In genomic region chr15:93028111-93028631, GRCh38 we compare ENCODE assay signal across 9 cellular contexts.
DNase-seq lines count a peak whose midpoint lies in the region; ATAC-seq, FAIRE-seq and TF ChIP-seq lines count a peak whose summit lies in the region.
"Had no signal": no experiment of that assay in that cellular context is flagged by ENCODE, and none has a peak within 500 bp of the region (broad histone marks: within the 10 kb centered on the region; RNA-seq: fewer than 3 reads in every experiment).

No MANE protein-coding gene starts in this region.

- H3K27me3 Mint-ChIP-seq in activated CD8-positive, alpha-beta T cell treated with anti-CD3 and anti-CD28 coated beads, Interleukin-2, amount 10 ng/mL, durations not matched to agents 7 days and 5 days (ENCODE audit: low read depth) = no peaks in the 10 kb centered on the region

- peaks cover 38% of the 10 kb centered on the region for H3K36me3 Mint-ChIP-seq in activated CD8-positive, alpha-beta T cell treated with anti-CD3 and anti-CD28 coated beads, Interleukin-2, amount 10 ng/mL, durations not matched to agents 7 days and 5 days (ENCODE audit: low read depth)

- H3K4me1 Mint-ChIP-seq in activated CD8-positive, alpha-beta T cell treated with anti-CD3 and anti-CD28 coated beads, Interleukin-2, amount 10 ng/mL, durations not matched to agents 7 days and 5 days (ENCODE audit: low read depth) = peaks cover 39% of the 10 kb centered on the region

- no peak overlapping the region for H3K4me3 Mint-ChIP-seq in activated CD8-positive, alpha-beta T cell treated with anti-CD3 and anti-CD28 coated beads, Interleukin-2, amount 10 ng/mL, durations not matched to agents 7 days and 5 days

- intact Hi-C loops in Right ventricle myocardium superior (cut with DNase I) = no loop called here

- no peaks in the 10 kb centered on the region for H3K9me3 ChIP-seq in SJCRH30 (replicated peaks)

- no peak for DNase-seq in GM12891 (ENCODE audit: insufficient read length, low spot score)
- DNase-seq in activated CD8-positive, alpha-beta T cell treated with anti-CD3 and anti-CD28 coated beads, Interleukin-2, amount 10 ng/mL, durations not matched to agents 7 days and 5 days = no peak
- no peak for DNase-seq in Right ventricle myocardium superior
- DNase-seq in NCI-H526 treated with DMSO at 0.1 percent for 48 hours (lab: John Stamatoyannopoulos, UW) = no peak
- no peak for DNase-seq in globus pallidus (ENCODE audit: low spot score)
- DNase-seq in SJCRH30 = no peak
- DNase-seq: NCI-H1417 treated with DMSO at 0.1 percent for 48 hours had no signal

- ATAC-seq in activated CD8-positive, alpha-beta T cell treated with anti-CD3 and anti-CD28 coated beads, Interleukin-2, amount 10 ng/mL, durations not matched to agents 7 days and 5 days = no peak
- peak; percentile 21 for ATAC-seq in Right ventricle myocardium superior (ENCODE audit: poor library complexity)
- no peak for ATAC-seq in HG03354 (IDR thresholded peaks at IDR 0.05; ENCODE audit: poor library complexity, severe bottlenecking, unreplicated experiment)

- H3K9me3 Mint-ChIP-seq in activated CD8-positive, alpha-beta T cell treated with anti-CD3 and anti-CD28 coated beads, Interleukin-2, amount 10 ng/mL, durations not matched to agents 7 days and 5 days (ENCODE audit: insufficient read depth) = no peaks in the 10 kb centered on the region

- peak; percentile 55 for FAIRE-seq in GM12891 (lab: Jason Lieb, UNC)

- H3K27me3 ChIP-seq in rectal smooth muscle tissue (ENCODE audit: control insufficient read depth, insufficient read depth, low read length) = no peaks in the 10 kb centered on the region
- no peaks in the 10 kb centered on the region for H3K27me3 ChIP-seq in SJCRH30

- no peak; the same call in 1 of the 2 replicates for TF ChIP-seq POLR2A in GM12891 (IDR thresholded peaks at IDR 0.05; ENCODE audit: low read depth, low read length)

- peak overlapping the region; percentile 91 for H3K27ac ChIP-seq in rectal smooth muscle tissue (ENCODE audit: low read depth, low read length)
- no peak overlapping the region for H3K27ac ChIP-seq in SJCRH30

- H3K27ac Mint-ChIP-seq in activated CD8-positive, alpha-beta T cell treated with anti-CD3 and anti-CD28 coated beads, Interleukin-2, amount 10 ng/mL, durations not matched to agents 7 days and 5 days = peak overlapping the region; percentile 0

- POLR2A ChIA-PET in activated CD8-positive, alpha-beta T cell treated with anti-CD3 and anti-CD28 coated beads, Interleukin-2, amount 10 ng/mL, durations not matched to agents 7 days and 5 days (lab: Charles Lee) = no interaction called here

- H3K36me3 ChIP-seq in rectal smooth muscle tissue (ENCODE audit: control insufficient read depth, insufficient read depth, low read length) (peaks cover 21% of the 10 kb centered on the region), SJCRH30 (peaks cover 43% of the 10 kb centered on the region)

- CTCF ChIA-PET in activated CD8-positive, alpha-beta T cell treated with anti-CD3 and anti-CD28 coated beads, Interleukin-2, amount 10 ng/mL, durations not matched to agents 7 days and 5 days (lab: Charles Lee) = interaction anchor here (0.7 to 4.3 kb wide), 3 partner anchors 60 to 1092 kb away, joined by 3 to 41 read pairs (median 41); no protein-coding TSS in a partner anchor

- H3K4me1 ChIP-seq in rectal smooth muscle tissue (ENCODE audit: control insufficient read depth, insufficient read depth, low read length) (peaks cover 40% of the 10 kb centered on the region), SJCRH30 (no peaks in the 10 kb centered on the region)

- H3K4me3 ChIP-seq in rectal smooth muscle tissue (ENCODE audit: low read length) = no peak overlapping the region
- H3K4me3 ChIP-seq in SJCRH30 = no peak overlapping the region

- no peak overlapping the region for H3K9ac ChIP-seq in rectal smooth muscle tissue (ENCODE audit: low read length)

TF ChIP-seq in GM12891, 5 proteins besides CTCF, POLR2A, EP300 and RAD21:
- TF ChIP-seq POU2F2 (IDR thresholded peaks at IDR 0.05; ENCODE audit: low read depth, low read length) (no peak), PAX5 (IDR thresholded peaks at IDR 0.05; ENCODE audit: insufficient read depth, low read length, severe bottlenecking) (no peak), SPI1 (IDR thresholded peaks at IDR 0.05; ENCODE audit: low read depth, low read length) (no peak), TAF1 (IDR thresholded peaks at IDR 0.05; ENCODE audit: low read depth, low read length) (no peak), POLR2AphosphoS5 (IDR thresholded peaks at IDR 0.05; ENCODE audit: low read depth, low read length) (no peak; the same call in 1 of the 2 replicates)
